ENCODE assay signal across 16 cellular contexts in genomic region chr2:108297436-108298141, GRCh38. TPM values are rescaled to one million over a fixed set of nuclear protein-coding genes. Genes with fewer than 3 reads are reported as not detected.
DNase-seq lines count a peak whose midpoint lies in the region; ATAC-seq, FAIRE-seq and TF ChIP-seq lines count a peak whose summit lies in the region.
"Had no signal": no experiment of that assay in that cellular context is flagged by ENCODE, and none has a peak within 500 bp of the region (broad histone marks: within the 10 kb centered on the region; RNA-seq: fewer than 3 reads in every experiment).

No MANE protein-coding gene starts in this region.

- WGBS in GM23248 (ENCODE audit: low coverage in 1 of 2, low lambda C conversion rate in 2 of 2, missing lambda C conversion rate in 2 of 2), 2 experiments = 25 to 27% methylated on average over 9 of the region's 9 CpGs
- WGBS in spleen, 5 donors = 73 to 89% (median 78%) methylated on average over 9 of the region's 9 CpGs

- H3K9me2 ChIP-seq in GM23248 (ENCODE audit: insufficient read depth) = no peaks in the 10 kb centered on the region

- H4K20me1 ChIP-seq in GM23248 (ENCODE audit: insufficient read depth) = no peaks in the 10 kb centered on the region

- intact Hi-C loops in spleen (cut with DNase I; ENCODE audit: low total_unique reads) = no loop called here

- no peaks in the 10 kb centered on the region for H3K79me2 ChIP-seq in GM23248 (ENCODE audit: insufficient read depth)

- H3K9me3 ChIP-seq in GM23248 (ENCODE audit: low read depth) (no peaks in the 10 kb centered on the region), spleen (no peaks in the 10 kb centered on the region)
- H3K9me3 ChIP-seq: psoas muscle had no signal

- peak; percentile 59 for FAIRE-seq in urothelium cell line (lab: Jason Lieb, UNC)

- H3K4me3 ChIP-seq in GM23248 (no peak overlapping the region), fibroblast of mammary gland (ENCODE audit: control insufficient read depth, low read depth, low read length) (no peak overlapping the region), spleen (no peak overlapping the region)
- H3K4me3 ChIP-seq: heart right ventricle, psoas muscle, SK-N-MC had no signal

- H3K4me1 ChIP-seq in GM23248 (ENCODE audit: insufficient read depth) = peaks cover 17% of the 10 kb centered on the region
- H3K4me1 ChIP-seq in spleen = no peaks in the 10 kb centered on the region
- H3K4me1 ChIP-seq: heart right ventricle, psoas muscle had no signal

- no peak for ATAC-seq in GM19035 (IDR thresholded peaks at IDR 0.05; ENCODE audit: unreplicated experiment)
- ATAC-seq: CD8-positive, alpha-beta T cell; heart right ventricle; psoas muscle had no signal

- TF ChIP-seq POLR2A in spleen (IDR thresholded peaks at IDR 0.05) = no peak

- H2AFZ ChIP-seq in GM23248 = peak overlapping the region; percentile 45; the same call in 1 of the 2 replicates

- H3K36me3 ChIP-seq in GM23248 (ENCODE audit: low read depth) (no peaks in the 10 kb centered on the region), spleen (no peaks in the 10 kb centered on the region)
- H3K36me3 ChIP-seq: heart right ventricle, WERI-Rb-1 had no signal

- H3K27me3 ChIP-seq in GM23248 (replicated peaks; ENCODE audit: insufficient read depth) (no peaks in the 10 kb centered on the region), spleen (replicated peaks in 1 of 7) (no peaks in the 10 kb centered on the region)
- H3K27me3 ChIP-seq: heart right ventricle had no signal

- peak overlapping the region; percentile 35 for H3K4me2 ChIP-seq in GM23248 (ENCODE audit: unreplicated experiment)

- in situ Hi-C loops in GM23248 (cut with MboI) = no loop called here

- DNase-seq in GM23248 (peak; percentile 95), SW480 (ENCODE audit: low spot score) (peak; percentile 43), fibroblast of mammary gland (ENCODE audit: low read depth) (peak; percentile 97), urothelium cell line (ENCODE audit: low spot score) (peak; percentile 60), activated gamma-delta T cell (lab: John Stamatoyannopoulos, UW) (no peak), spleen (no peak)
- DNase-seq: activated naive CD4-positive, alpha-beta T cell treated with anti-CD3 and anti-CD28 coated beads, Interleukin-2, amount 10 ng/mL, durations not matched to agents 7 days and 5 days; CD8-positive, alpha-beta T cell; GDM1; heart right ventricle; NCI-H446; psoas muscle; WERI-Rb-1 had no signal

- peaks cover 19% of the 10 kb centered on the region for H3F3A ChIP-seq in GM23248 (ENCODE audit: insufficient read depth)

- TF ChIP-seq CTCF in fibroblast of mammary gland (conservative IDR thresholded peaks at IDR 0.05; ENCODE audit: control insufficient read depth, insufficient read depth, low read depth, low read length) (no peak), spleen (IDR thresholded peaks at IDR 0.05 in 8 of 11, conservative IDR thresholded peaks at IDR 0.05 in 3 of 11) (no peak)

- no peak overlapping the region for H3K9ac ChIP-seq in GM23248

- peak overlapping the region; percentile 59 for H3K27ac ChIP-seq in GM23248
- no peak overlapping the region for H3K27ac ChIP-seq in spleen
- H3K27ac ChIP-seq: heart right ventricle, psoas muscle, SK-N-MC, WERI-Rb-1 had no signal

RNA-seq across cellular contexts. Expression of gene SULT1C2, which starts 8.9 kb away (rescaled TPM):
- total RNA-seq in GM23248 (2014; rRNA removed; shearing (Covaris generic)) = not detected in 2 replicates
- polyA plus RNA-seq in GM23248 (2016; fragmentation: Nextera tagmentation; extraction: Ambion mirVana) (not detected in 2 replicates), spleen (1 to 10 TPM in 1 of 3 donors, under 1 TPM in 2; 0.17 to 1.4 (median 0.83) TPM)
- total RNA-seq in spleen = 1 to 10 TPM in 3 of 7 donors, under 1 TPM in 3, not detected in 1; 0.34 to 2.7 (median 0.91) TPM
- total RNA-seq: CD8-positive, alpha-beta T cell had no signal
- polyA plus RNA-seq: psoas muscle had no signal

RNA-seq across cellular contexts. Expression of gene SULT1C3, which starts 57.8 kb away (rescaled TPM):
- total RNA-seq in GM23248 (2014; rRNA removed; shearing (Covaris generic)) = not detected in 2 replicates
- polyA plus RNA-seq in GM23248 (2016; fragmentation: Nextera tagmentation; extraction: Ambion mirVana) (not detected in 2 replicates), spleen (not detected)
- not detected for total RNA-seq in spleen
- total RNA-seq: CD8-positive, alpha-beta T cell; heart right ventricle; psoas muscle; temporal lobe had no signal
- polyA plus RNA-seq: heart right ventricle, psoas muscle had no signal

Comparison
In these comparisons a context has a peak if more than half of its experiments do, and no peak if none do; other contexts are left out.
1. DNase-seq: peak in GM23248 (single experiment), SW480 (single experiment), fibroblast of mammary gland (single experiment) and urothelium cell line (single experiment); none in activated gamma-delta T cell (single experiment) and spleen (single experiment).